ENCODE assay signal across 16 cellular contexts in genomic region chr1:16232316-16232710, GRCh38. TPM values are rescaled to one million over a fixed set of nuclear protein-coding genes. Genes with fewer than 3 reads are reported as not detected.
A peak's percentile ranks its signal among the peaks of the same experiment; 100 is the strongest.
DNase-seq lines count a peak whose midpoint lies in the region; ATAC-seq and TF ChIP-seq lines count a peak whose summit lies in the region.
"Had no signal": no experiment of that assay in that cellular context is flagged by ENCODE, and none has a peak within 500 bp of the region (broad histone marks: within the 10 kb centered on the region; RNA-seq: fewer than 3 reads in every experiment).

No MANE protein-coding gene starts in this region.

- no peaks in the 10 kb centered on the region for H3K9me3 ChIP-seq in Caco-2

- H3K4me3 ChIP-seq in Caco-2 (ENCODE audit: low read depth, low read length) = no peak overlapping the region
- H3K4me3 ChIP-seq: BLaER1, GM12878, GM23248 had no signal

- TF ChIP-seq CTCF in chondrocyte (IDR thresholded peaks at IDR 0.05) (no peak), Caco-2 (IDR thresholded peaks at IDR 0.05; ENCODE audit: insufficient read depth in 1 of 2, low read depth in 1 of 2, low read length in 1 of 2, severe bottlenecking in 1 of 2, unreplicated experiment in 1 of 2) (no peak), mesothelial cell of epicardium (IDR thresholded peaks at IDR 0.05; ENCODE audit: unreplicated experiment) (no peak)

- no TSS peak for BruUV-seq in Caco-2 (replicated peaks; lab: Mats Ljungman, UMichigan)

- H3K27me3 ChIP-seq in Caco-2 (replicated peaks; ENCODE audit: control insufficient read depth, insufficient read depth, low read length) = no peaks in the 10 kb centered on the region
- H3K27me3 ChIP-seq: BLaER1 had no signal

- peaks cover 15% of the 10 kb centered on the region for H3K27me3 Mint-ChIP-seq in chondrocyte (ENCODE audit: low read depth)
- H3K27me3 Mint-ChIP-seq in Caco-2 (ENCODE audit: insufficient read depth, unreplicated experiment) = no peaks in the 10 kb centered on the region
- peaks cover 24% of the 10 kb centered on the region for H3K27me3 Mint-ChIP-seq in mesothelial cell of epicardium (ENCODE audit: low read depth)

- no peaks in the 10 kb centered on the region for H3K9me3 Mint-ChIP-seq in chondrocyte (ENCODE audit: low read depth)
- no peaks in the 10 kb centered on the region for H3K9me3 Mint-ChIP-seq in Caco-2 (ENCODE audit: unreplicated experiment)
- H3K9me3 Mint-ChIP-seq in mesothelial cell of epicardium = no peaks in the 10 kb centered on the region

- no peaks in the 10 kb centered on the region for H3K36me3 ChIP-seq in Caco-2 (ENCODE audit: control insufficient read depth, insufficient read depth, low read length)

- CTCF ChIA-PET in Caco-2 (lab: Charles Lee) = no interaction called here

- peak; percentile 2 for DNase-seq in left cardiac atrium
- DNase-seq in cardiac septum (ENCODE audit: low spot score) = no peak
- DNase-seq in chondrocyte (ENCODE audit: low spot score) = peak; percentile 72
- peak; percentile 44 for DNase-seq in posterior vena cava (ENCODE audit: low spot score)
- no peak for DNase-seq in Caco-2
- no peak for DNase-seq in amniotic stem cell (lab: John Stamatoyannopoulos, UW)
- no peak for DNase-seq in mesothelial cell of epicardium (ENCODE audit: low spot score in 2 of 2, unreplicated experiment in 2 of 2)
- DNase-seq: 8988T, AML-193, Calu3, DMS79, GM23248 had no signal

- H3K36me3 Mint-ChIP-seq in chondrocyte (ENCODE audit: low read depth) (peaks cover 1% of the 10 kb centered on the region), Caco-2 (ENCODE audit: insufficient read depth, unreplicated experiment) (no peaks in the 10 kb centered on the region), mesothelial cell of epicardium (no peaks in the 10 kb centered on the region)

- POLR2A ChIA-PET in Caco-2 (lab: Charles Lee) = no interaction called here

- H3K4me1 Mint-ChIP-seq in chondrocyte (ENCODE audit: low read depth) (peaks cover 18% of the 10 kb centered on the region), Caco-2 (ENCODE audit: low read depth, unreplicated experiment) (no peaks in the 10 kb centered on the region), mesothelial cell of epicardium (peaks cover 25% of the 10 kb centered on the region)

- no peak for ATAC-seq in left cardiac atrium
- ATAC-seq: GM12878, HCT116, HepG2 had no signal

- intact Hi-C loops in left cardiac atrium (cut with DNase I) (no loop called here), cardiac septum (cut with DNase I) (no loop called here), posterior vena cava (cut with DNase I) (no loop called here), Caco-2 (cut with micrococcal nuclease; ENCODE audit: unreplicated experiment) (no loop called here)

- H3K4me3 Mint-ChIP-seq in chondrocyte (ENCODE audit: unreplicated experiment) (no peak overlapping the region), Caco-2 (ENCODE audit: unreplicated experiment) (no peak overlapping the region), mesothelial cell of epicardium (no peak overlapping the region)

- H3K27ac Mint-ChIP-seq in chondrocyte (ENCODE audit: unreplicated experiment) (no peak overlapping the region), Caco-2 (ENCODE audit: unreplicated experiment) (no peak overlapping the region), mesothelial cell of epicardium (no peak overlapping the region)

- 0 out of 2 replicates have a peak, but pooled peaks cover under 1% of the 10 kb centered on the region for H3K4me1 ChIP-seq in Caco-2

RNA-seq across cellular contexts. Expression of gene CPLANE2, which starts 4.7 kb away (rescaled TPM):
- total RNA-seq in left cardiac atrium (1 to 10 TPM; 4.7 to 7.2 TPM), cardiac septum (10.6 TPM), chondrocyte (8.5 to 12.3 TPM (median 12.0 TPM) in 3 replicates), posterior vena cava (1 to 10 TPM; 4.1 to 5.2 TPM), Caco-2 (2022) (2.1 and 4.2 TPM in 2 replicates), mesothelial cell of epicardium (7.7 to 10.7 TPM (median 9.1 TPM) in 3 replicates)

RNA-seq across cellular contexts. Expression of gene ARHGEF19, which starts 19.9 kb away (rescaled TPM):
- total RNA-seq in left cardiac atrium (1 to 10 TPM; 2.1 to 4.7 TPM), cardiac septum (1.3 TPM), chondrocyte (14.4 to 17.7 TPM (median 16.1 TPM) in 3 replicates), posterior vena cava (1 to 10 TPM; 4.7 to 5.5 TPM), Caco-2 (2022) (7.7 and 8.0 TPM in 2 replicates), mesothelial cell of epicardium (85.3 to 88.3 TPM (median 86.6 TPM) in 3 replicates)

Comparison
In these comparisons a context has a peak if more than half of its experiments do, and no peak if none do; other contexts are left out.
1. DNase-seq: peak in left cardiac atrium (single experiment), chondrocyte (single experiment) and posterior vena cava (single experiment); none in cardiac septum (single experiment), Caco-2 (0 of 2), amniotic stem cell (single experiment) and mesothelial cell of epicardium (0 of 2).